Comparison of ENCODE assay signal across 8 cellular contexts in genomic region chr6:13710552-13711383, GRCh38. TPM values are rescaled to one million over a fixed set of nuclear protein-coding genes. Genes with fewer than 3 reads are reported as not detected.
A peak's percentile ranks its signal among the peaks of the same experiment; 100 is the strongest.
DNase-seq lines count a peak whose midpoint lies in the region; ATAC-seq and TF ChIP-seq lines count a peak whose summit lies in the region.

No MANE protein-coding gene starts in this region.

- H3K4me3 ChIP-seq in neuron (ENCODE audit: low read length), result peak overlapping the region; percentile 89

- intact Hi-C loops in activated T-helper 2 cell treated with anti-CD3 and anti-CD28 coated beads, Interferon-gamma antibody, Interleukin-2, Interleukin-4, amounts not matched to agents 10 μg/mL and 5 μg/mL and 100 μg/mL, durations not matched to agents 14 hours and 24 hours and 36 hours (cut with micrococcal nuclease), result loop anchor here (1.0 to 10.0 kb wide), 6 partner anchors 84 to 402 kb away; partner anchors contain the start of genes MCUR1, NOL7 and SIRT5

- no peak for TF ChIP-seq CTCF in foreskin keratinocyte (conservative IDR thresholded peaks at IDR 0.05)

- no peaks in the 10 kb centered on the region for H3K9me3 ChIP-seq in neuron (ENCODE audit: low read length)

- peaks cover 2% of the 10 kb centered on the region for H3K36me3 ChIP-seq in neuron (ENCODE audit: insufficient read depth, low read length)

- H3K27ac ChIP-seq in foreskin keratinocyte, result peak overlapping the region; percentile 84

- peaks cover 56% of the 10 kb centered on the region for H3K4me1 Mint-ChIP-seq in activated T-helper 2 cell treated with anti-CD3 and anti-CD28 coated beads, Interferon-gamma antibody, Interleukin-2, Interleukin-4, amounts not matched to agents 10 μg/mL and 5 μg/mL and 100 μg/mL, durations not matched to agents 14 hours and 24 hours and 36 hours (ENCODE audit: low read depth)

- H3K4me1 ChIP-seq in foreskin keratinocyte, result peaks cover 2% of the 10 kb centered on the region
- peaks cover 17% of the 10 kb centered on the region for H3K4me1 ChIP-seq in neuron (ENCODE audit: insufficient read depth, low read length)

- H3K27me3 Mint-ChIP-seq in activated T-helper 2 cell treated with anti-CD3 and anti-CD28 coated beads, Interferon-gamma antibody, Interleukin-2, Interleukin-4, amounts not matched to agents 10 μg/mL and 5 μg/mL and 100 μg/mL, durations not matched to agents 14 hours and 24 hours and 36 hours (ENCODE audit: low read depth), result no peaks in the 10 kb centered on the region

- peak; percentile 11 for ATAC-seq in HG02840 (IDR thresholded peaks at IDR 0.05; ENCODE audit: low FRiP score, unreplicated experiment)
- ATAC-seq in foreskin keratinocyte, result peak; percentile 5
- ATAC-seq in GM18517 (IDR thresholded peaks at IDR 0.05; ENCODE audit: unreplicated experiment), result no peak

- H3K4me3 Mint-ChIP-seq in activated T-helper 2 cell treated with anti-CD3 and anti-CD28 coated beads, Interferon-gamma antibody, Interleukin-2, Interleukin-4, amounts not matched to agents 10 μg/mL and 5 μg/mL and 100 μg/mL, durations not matched to agents 14 hours and 24 hours and 36 hours (ENCODE audit: low read depth), result peak overlapping the region; percentile 93

- H3K27me3 ChIP-seq in foreskin keratinocyte (no peaks in the 10 kb centered on the region), neuron (ENCODE audit: insufficient read depth, low read length) (no peaks in the 10 kb centered on the region)

- DNase-seq in NCI-H2081 (lab: John Stamatoyannopoulos, UW), result peak; percentile 6 to 41
- no peak for DNase-seq in NCI-H2081 treated with DMSO at 0.1 percent for 48 hours (lab: John Stamatoyannopoulos, UW)
- peak; percentile 51 for DNase-seq in NCI-H748 treated with DMSO at 0.1 percent for 48 hours (lab: John Stamatoyannopoulos, UW)
- DNase-seq in activated T-helper 2 cell treated with anti-CD3 and anti-CD28 coated beads, Interferon-gamma antibody, Interleukin-2, Interleukin-4, amounts not matched to agents 10 μg/mL and 5 μg/mL and 100 μg/mL, durations not matched to agents 14 hours and 24 hours and 36 hours (ENCODE audit: low spot score), result peak; percentile 28
- DNase-seq in foreskin keratinocyte, result peak in 1 of 2 donors; percentile 26

- H3K27ac Mint-ChIP-seq in activated T-helper 2 cell treated with anti-CD3 and anti-CD28 coated beads, Interferon-gamma antibody, Interleukin-2, Interleukin-4, amounts not matched to agents 10 μg/mL and 5 μg/mL and 100 μg/mL, durations not matched to agents 14 hours and 24 hours and 36 hours, result peak overlapping the region; percentile 89

- peaks cover 4% of the 10 kb centered on the region for H3K9me3 Mint-ChIP-seq in activated T-helper 2 cell treated with anti-CD3 and anti-CD28 coated beads, Interferon-gamma antibody, Interleukin-2, Interleukin-4, amounts not matched to agents 10 μg/mL and 5 μg/mL and 100 μg/mL, durations not matched to agents 14 hours and 24 hours and 36 hours

- H3K36me3 Mint-ChIP-seq in activated T-helper 2 cell treated with anti-CD3 and anti-CD28 coated beads, Interferon-gamma antibody, Interleukin-2, Interleukin-4, amounts not matched to agents 10 μg/mL and 5 μg/mL and 100 μg/mL, durations not matched to agents 14 hours and 24 hours and 36 hours (ENCODE audit: low read depth), result peaks cover 25% of the 10 kb centered on the region

- peak overlapping the region; percentile 62 for H2AFZ ChIP-seq in neuron (ENCODE audit: low read depth, low read length)

RNA-seq across cellular contexts. Expression of gene RANBP9, which starts 0.9 kb away (rescaled TPM):
- 50.7 and 55.7 TPM in 2 replicates for total RNA-seq in activated T-helper 2 cell treated with anti-CD3 and anti-CD28 coated beads, Interferon-gamma antibody, Interleukin-2, Interleukin-4, amounts not matched to agents 10 μg/mL and 5 μg/mL and 100 μg/mL, durations not matched to agents 14 hours and 24 hours and 36 hours
- total RNA-seq in foreskin keratinocyte, result 27.8 and 29.0 TPM in 2 replicates
- 14.4 and 15.2 TPM in 2 replicates for polyA plus RNA-seq in foreskin keratinocyte
